1 cellular context compared by ENCODE assay signal in the genomic region with DNA sequence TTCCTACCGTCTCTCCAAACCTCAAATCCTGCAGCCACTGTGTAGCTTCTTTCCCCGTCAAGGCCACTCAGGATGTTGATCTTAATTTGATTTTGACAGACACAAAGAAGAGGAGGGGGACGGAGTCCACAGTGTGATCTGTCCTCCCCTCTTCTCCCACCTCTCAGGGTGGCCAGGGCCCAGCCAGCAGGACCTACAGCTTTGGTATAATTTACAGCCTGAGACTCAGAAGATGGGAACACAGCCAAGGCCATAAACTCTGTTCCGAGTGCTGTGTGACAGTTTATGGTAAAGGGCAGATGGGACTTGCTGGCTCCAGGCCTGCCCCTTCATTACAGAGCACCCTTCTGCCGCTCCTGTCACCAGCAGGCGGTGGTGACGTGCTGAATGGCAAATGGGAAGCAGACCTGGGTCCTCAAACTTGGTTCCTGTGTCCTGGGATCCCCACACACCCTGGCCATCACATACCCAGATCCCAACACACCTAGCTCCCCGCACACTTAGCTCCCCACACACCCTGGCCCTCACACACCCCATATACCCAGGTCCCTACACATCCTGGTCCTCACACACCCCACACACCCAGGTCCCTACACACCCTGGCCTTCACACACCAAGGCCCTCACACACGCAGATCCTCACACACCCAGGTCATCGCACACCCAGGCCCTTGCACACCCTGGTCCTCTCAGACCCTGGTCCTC.
TF ChIP-seq lines count a peak whose summit lies in the region.

No MANE protein-coding gene starts in this region.

TF ChIP-seq in K562, 482 proteins besides CTCF, POLR2A, EP300 and RAD21 (continued from another document and continues in another):
- TF ChIP-seq RBBP5 (IDR thresholded peaks at IDR 0.05; ENCODE audit: borderline replicate concordance, insufficient read depth, low read length, poor library complexity, severe bottlenecking) (peak; percentile 16), STAT5A (IDR thresholded peaks at IDR 0.05; ENCODE audit: borderline replicate concordance, low read length) (peak; percentile 40), GTF2F1 (IDR thresholded peaks at IDR 0.05; ENCODE audit: low read depth, low read length) (0 out of 2 replicates have a peak, but pooled peaks have one; percentile 41), SMAD4 (CRISPR knock-in tag; conservative IDR thresholded peaks at IDR 0.05) (peak; percentile 76; the same call in 1 of the 2 replicates), POLR2G (IDR thresholded peaks at IDR 0.05; ENCODE audit: low read depth, low read length) (peak; percentile 58), HDAC1 (IDR thresholded peaks at IDR 0.05) (peak in 1 of 2 experiments; percentile 54; a peak in 1 of 4 replicates), EHMT2 (IDR thresholded peaks at IDR 0.05) (peak; percentile 28), ZFP91 (CRISPR knock-in tag; IDR thresholded peaks at IDR 0.05) (no peak; the same call in 1 of the 2 replicates), ESRRB (CRISPR knock-in tag; IDR thresholded peaks at IDR 0.05; ENCODE audit: borderline replicate concordance) (no peak), ARHGAP35 (IDR thresholded peaks at IDR 0.05; ENCODE audit: partially characterized antibody) (peak; percentile 21), SMARCA5 (IDR thresholded peaks at IDR 0.05) (peak; percentile 81), NKRF (IDR thresholded peaks at IDR 0.05; ENCODE audit: borderline replicate concordance) (peak; percentile 46; the same call in 1 of the 2 replicates), ESRRA (IDR thresholded peaks at IDR 0.05; ENCODE audit: borderline replicate concordance, low read depth) (peak; percentile 10; the same call in 1 of the 2 replicates), MAX (CRISPR knock-in tag; IDR thresholded peaks at IDR 0.05) (peak; percentile 92), ZSCAN32 (CRISPR knock-in tag; IDR thresholded peaks at IDR 0.05) (peak; percentile 27; the same call in 1 of the 2 replicates), PYGO2 (tag; IDR thresholded peaks at IDR 0.05) (no peak; the same call in 1 of the 2 replicates), RFX7 (CRISPR knock-in tag; IDR thresholded peaks at IDR 0.05) (peak; percentile 15; the same call in 1 of the 2 replicates), PKNOX1 (IDR thresholded peaks at IDR 0.05) (peak; percentile 94), GATAD2A (IDR thresholded peaks at IDR 0.05) (peak; percentile 43; the same call in 1 of the 2 replicates), NR2C2 (CRISPR knock-in tag; IDR thresholded peaks at IDR 0.05) (no peak), NR2C2 (tag; IDR thresholded peaks at IDR 0.05) (peak; percentile 64; the same call in 1 of the 2 replicates), ARID2 (IDR thresholded peaks at IDR 0.05) (peak; percentile 3; the same call in 1 of the 2 replicates), ZFX (CRISPR knock-in tag; IDR thresholded peaks at IDR 0.05) (peak; percentile 77), CSDE1 (IDR thresholded peaks at IDR 0.05) (no peak), BCLAF1 (IDR thresholded peaks at IDR 0.05; ENCODE audit: borderline replicate concordance in 1 of 2, control insufficient read depth in 1 of 2, low read depth in 2 of 2, low read length in 1 of 2) (no peak), MED1 (CRISPR knock-in tag; IDR thresholded peaks at IDR 0.05; ENCODE audit: borderline replicate concordance) (no peak), CREB3 (tag; conservative IDR thresholded peaks at IDR 0.05; ENCODE audit: low read depth) (no peak; the same call in 1 of the 2 replicates), DMBX1 (CRISPR knock-in tag; IDR thresholded peaks at IDR 0.05; ENCODE audit: borderline replicate concordance) (peak; percentile 88), JUN (IDR thresholded peaks at IDR 0.05; ENCODE audit: borderline replicate concordance, low read depth, low read length) (peak; percentile 56; the same call in 1 of the 2 replicates), JUN (CRISPR knock-in tag; IDR thresholded peaks at IDR 0.05; ENCODE audit: borderline replicate concordance) (no peak), KDM4B (IDR thresholded peaks at IDR 0.05; ENCODE audit: borderline replicate concordance in 2 of 2, low read depth in 1 of 2) (0 out of 4 replicates have a peak, but pooled peaks of 1 of the 2 experiments have one; percentile 79), ZNF143 (CRISPR knock-in tag; IDR thresholded peaks at IDR 0.05) (peak; percentile 34; the same call in 1 of the 2 replicates), KDM2B (CRISPR knock-in tag; IDR thresholded peaks at IDR 0.05) (no peak), MTA3 (IDR thresholded peaks at IDR 0.05; ENCODE audit: borderline replicate concordance) (peak; percentile 48; the same call in 1 of the 2 replicates), NFYB (IDR thresholded peaks at IDR 0.05; ENCODE audit: extremely low read depth, insufficient read length) (no peak), ZNF134 (CRISPR knock-in tag; conservative IDR thresholded peaks at IDR 0.05) (0 out of 2 replicates have a peak, but pooled peaks have one; percentile 17), FOXP1 (CRISPR knock-in tag; IDR thresholded peaks at IDR 0.05) (peak; percentile 60; the same call in 1 of the 2 replicates), ELF4 (CRISPR knock-in tag; IDR thresholded peaks at IDR 0.05) (peak; percentile 98)
- TF ChIP-seq, protein P1, sequence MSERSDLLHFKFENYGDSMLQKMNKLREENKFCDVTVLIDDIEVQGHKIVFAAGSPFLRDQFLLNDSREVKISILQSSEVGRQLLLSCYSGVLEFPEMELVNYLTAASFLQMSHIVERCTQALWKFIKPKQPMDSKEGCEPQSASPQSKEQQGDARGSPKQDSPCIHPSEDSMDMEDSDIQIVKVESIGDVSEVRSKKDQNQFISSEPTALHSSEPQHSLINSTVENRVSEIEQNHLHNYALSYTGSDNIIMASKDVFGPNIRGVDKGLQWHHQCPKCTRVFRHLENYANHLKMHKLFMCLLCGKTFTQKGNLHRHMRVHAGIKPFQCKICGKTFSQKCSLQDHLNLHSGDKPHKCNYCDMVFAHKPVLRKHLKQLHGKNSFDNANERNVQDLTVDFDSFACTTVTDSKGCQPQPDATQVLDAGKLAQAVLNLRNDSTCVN (CRISPR knock-in tag; IDR thresholded peaks at IDR 0.05) = peak; percentile 97
- TF ChIP-seq, protein P2, sequence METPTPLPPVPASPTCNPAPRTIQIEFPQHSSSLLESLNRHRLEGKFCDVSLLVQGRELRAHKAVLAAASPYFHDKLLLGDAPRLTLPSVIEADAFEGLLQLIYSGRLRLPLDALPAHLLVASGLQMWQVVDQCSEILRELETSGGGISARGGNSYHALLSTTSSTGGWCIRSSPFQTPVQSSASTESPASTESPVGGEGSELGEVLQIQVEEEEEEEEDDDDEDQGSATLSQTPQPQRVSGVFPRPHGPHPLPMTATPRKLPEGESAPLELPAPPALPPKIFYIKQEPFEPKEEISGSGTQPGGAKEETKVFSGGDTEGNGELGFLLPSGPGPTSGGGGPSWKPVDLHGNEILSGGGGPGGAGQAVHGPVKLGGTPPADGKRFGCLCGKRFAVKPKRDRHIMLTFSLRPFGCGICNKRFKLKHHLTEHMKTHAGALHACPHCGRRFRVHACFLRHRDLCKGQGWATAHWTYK (CRISPR knock-in tag; IDR thresholded peaks at IDR 0.05) = peak; percentile 58; the same call in 1 of the 2 replicates
- TF ChIP-seq, protein P3, sequence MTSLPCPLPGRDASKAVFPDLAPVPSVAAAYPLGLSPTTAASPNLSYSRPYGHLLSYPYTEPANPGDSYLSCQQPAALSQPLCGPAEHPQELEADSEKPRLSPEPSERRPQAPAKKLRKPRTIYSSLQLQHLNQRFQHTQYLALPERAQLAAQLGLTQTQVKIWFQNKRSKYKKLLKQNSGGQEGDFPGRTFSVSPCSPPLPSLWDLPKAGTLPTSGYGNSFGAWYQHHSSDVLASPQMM (CRISPR knock-in tag; IDR thresholded peaks at IDR 0.05) = no peak
- TF ChIP-seq, protein P4, sequence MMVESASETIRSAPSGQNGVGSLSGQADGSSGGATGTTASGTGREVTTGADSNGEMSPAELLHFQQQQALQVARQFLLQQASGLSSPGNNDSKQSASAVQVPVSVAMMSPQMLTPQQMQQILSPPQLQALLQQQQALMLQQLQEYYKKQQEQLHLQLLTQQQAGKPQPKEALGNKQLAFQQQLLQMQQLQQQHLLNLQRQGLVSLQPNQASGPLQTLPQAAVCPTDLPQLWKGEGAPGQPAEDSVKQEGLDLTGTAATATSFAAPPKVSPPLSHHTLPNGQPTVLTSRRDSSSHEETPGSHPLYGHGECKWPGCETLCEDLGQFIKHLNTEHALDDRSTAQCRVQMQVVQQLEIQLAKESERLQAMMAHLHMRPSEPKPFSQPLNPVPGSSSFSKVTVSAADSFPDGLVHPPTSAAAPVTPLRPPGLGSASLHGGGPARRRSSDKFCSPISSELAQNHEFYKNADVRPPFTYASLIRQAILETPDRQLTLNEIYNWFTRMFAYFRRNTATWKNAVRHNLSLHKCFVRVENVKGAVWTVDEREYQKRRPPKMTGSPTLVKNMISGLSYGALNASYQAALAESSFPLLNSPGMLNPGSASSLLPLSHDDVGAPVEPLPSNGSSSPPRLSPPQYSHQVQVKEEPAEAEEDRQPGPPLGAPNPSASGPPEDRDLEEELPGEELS (CRISPR knock-in tag; IDR thresholded peaks at IDR 0.05; ENCODE audit: borderline replicate concordance) = no peak
- TF ChIP-seq, protein P5, sequence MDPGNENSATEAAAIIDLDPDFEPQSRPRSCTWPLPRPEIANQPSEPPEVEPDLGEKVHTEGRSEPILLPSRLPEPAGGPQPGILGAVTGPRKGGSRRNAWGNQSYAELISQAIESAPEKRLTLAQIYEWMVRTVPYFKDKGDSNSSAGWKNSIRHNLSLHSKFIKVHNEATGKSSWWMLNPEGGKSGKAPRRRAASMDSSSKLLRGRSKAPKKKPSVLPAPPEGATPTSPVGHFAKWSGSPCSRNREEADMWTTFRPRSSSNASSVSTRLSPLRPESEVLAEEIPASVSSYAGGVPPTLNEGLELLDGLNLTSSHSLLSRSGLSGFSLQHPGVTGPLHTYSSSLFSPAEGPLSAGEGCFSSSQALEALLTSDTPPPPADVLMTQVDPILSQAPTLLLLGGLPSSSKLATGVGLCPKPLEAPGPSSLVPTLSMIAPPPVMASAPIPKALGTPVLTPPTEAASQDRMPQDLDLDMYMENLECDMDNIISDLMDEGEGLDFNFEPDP (CRISPR knock-in tag; IDR thresholded peaks at IDR 0.05) = 0 out of 2 replicates have a peak, but pooled peaks have one; percentile 21
